In the genomic region with DNA sequence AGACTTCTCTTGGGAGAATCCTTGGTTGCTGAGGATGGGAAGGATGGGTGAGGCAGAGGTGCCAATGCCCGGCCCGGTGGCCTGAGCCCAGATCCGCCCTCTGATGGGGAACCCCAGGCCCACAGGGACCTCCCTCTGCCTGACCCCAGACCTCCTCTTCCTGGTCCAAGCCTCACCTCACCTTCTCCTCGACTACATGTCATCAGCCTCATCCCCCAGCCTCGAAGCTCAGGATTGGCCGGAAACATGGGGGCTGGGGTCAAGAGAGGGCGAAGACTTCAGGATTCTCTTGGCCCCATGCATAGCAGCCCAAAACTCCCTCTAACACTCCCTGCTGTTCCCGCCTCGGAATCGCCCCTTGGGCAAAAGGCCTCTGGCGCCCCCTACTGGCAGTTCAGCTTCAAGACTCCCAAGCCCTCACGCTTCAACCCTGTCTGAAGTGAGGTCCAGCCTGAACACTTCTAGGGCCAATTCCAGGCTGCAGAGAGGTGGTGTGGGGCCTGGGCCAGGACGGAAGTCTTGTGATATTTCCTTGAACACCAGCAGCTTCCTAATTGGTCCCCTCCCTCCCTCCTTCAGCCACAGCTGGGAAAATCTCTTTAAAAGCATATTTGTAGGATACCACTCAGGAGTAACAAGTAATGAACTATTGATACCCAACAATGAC, we compare ENCODE assay signal across 8 cellular contexts. TPM values are rescaled to one million over a fixed set of nuclear protein-coding genes. Genes with fewer than 3 reads are reported as not detected.
DNase-seq lines count a peak whose midpoint lies in the region; ATAC-seq and TF ChIP-seq lines count a peak whose summit lies in the region.

No MANE protein-coding gene starts in this region.

- no peak overlapping the region for H3K4ac ChIP-seq in neuronal stem cell (ENCODE audit: low read length)

- H3K9me3 ChIP-seq in RWPE2 (ENCODE audit: severe bottlenecking) (no peaks in the 10 kb centered on the region), neuronal stem cell (replicated peaks in 1 of 2; ENCODE audit: control insufficient read depth in 2 of 2, insufficient read depth in 1 of 2, low read depth in 1 of 2, low read length in 2 of 2) (no peaks in the 10 kb centered on the region)

- H3K4me1 Mint-ChIP-seq in activated T-helper 17 cell treated with anti-CD3 and anti-CD28 coated beads, Interleukin-2, amount 50 U/mL, for 72 hours = no peaks in the 10 kb centered on the region

- H3K9ac ChIP-seq in neuronal stem cell (ENCODE audit: low read depth, low read length, poor library complexity) = no peak overlapping the region

- no peak overlapping the region for H4K91ac ChIP-seq in neuronal stem cell (ENCODE audit: low read depth, low read length, poor library complexity)

- H2AFZ ChIP-seq in neuronal stem cell (ENCODE audit: low read length) = peak overlapping the region; percentile 39

- H3K27me3 ChIP-seq in RWPE2 (ENCODE audit: insufficient read depth, poor library complexity, severe bottlenecking) (no peaks in the 10 kb centered on the region), neuronal stem cell (ENCODE audit: control insufficient read depth in 3 of 3, insufficient read depth in 3 of 3, low read depth in 1 of 3, low read length in 3 of 3) (peaks cover 0 to 43% (median 0%) of the 10 kb centered on the region in 3 experiments)

- H3K18ac ChIP-seq in neuronal stem cell (ENCODE audit: low read length) = peak overlapping the region; percentile 66

- H3K36me3 Mint-ChIP-seq in activated T-helper 17 cell treated with anti-CD3 and anti-CD28 coated beads, Interleukin-2, amount 50 U/mL, for 72 hours (ENCODE audit: low read depth) = no peaks in the 10 kb centered on the region

- no peak overlapping the region for H3K4me2 ChIP-seq in neuronal stem cell (ENCODE audit: insufficient read depth, low read length, poor library complexity, severe bottlenecking)

- H3K4me3 Mint-ChIP-seq in activated T-helper 17 cell treated with anti-CD3 and anti-CD28 coated beads, Interleukin-2, amount 50 U/mL, for 72 hours = no peak overlapping the region

- H3K9me3 Mint-ChIP-seq in activated T-helper 17 cell treated with anti-CD3 and anti-CD28 coated beads, Interleukin-2, amount 50 U/mL, for 72 hours = no peaks in the 10 kb centered on the region

- no peak overlapping the region for H3K27ac ChIP-seq in RWPE2 (ENCODE audit: poor library complexity, severe bottlenecking)
- no peak overlapping the region for H3K27ac ChIP-seq in neuronal stem cell (replicated peaks; ENCODE audit: low read length)

- TF ChIP-seq CTCF in GM12801 (IDR thresholded peaks at IDR 0.05; ENCODE audit: extremely low read depth, insufficient read length) (peak; percentile 54), RWPE2 (IDR thresholded peaks at IDR 0.05; ENCODE audit: poor library complexity, severe bottlenecking) (peak; percentile 98)

- H3K23ac ChIP-seq in neuronal stem cell (ENCODE audit: low read depth, low read length, poor library complexity) = no peak overlapping the region

- no CpG with 5 or more reads among the region's 13 CpGs for WGBS in neuronal stem cell (ENCODE audit: extremely low coverage in 2 of 2, insufficient read length in 2 of 2, insufficient replicate concordance in 1 of 2), 2 donors

- H2BK15ac ChIP-seq in neuronal stem cell (ENCODE audit: low read length) = peak overlapping the region; percentile 97

- no peaks in the 10 kb centered on the region for H3K36me3 ChIP-seq in RWPE2 (ENCODE audit: low read depth)
- H3K36me3 ChIP-seq in neuronal stem cell (replicated peaks in 1 of 2; ENCODE audit: control insufficient read depth in 2 of 2, insufficient read depth in 2 of 2, low read length in 2 of 2) = no peaks in the 10 kb centered on the region

- no peak overlapping the region for H2BK5ac ChIP-seq in neuronal stem cell (ENCODE audit: low read length)

- peak overlapping the region; percentile 61 for H2AK5ac ChIP-seq in neuronal stem cell (ENCODE audit: low read depth, low read length)

- no peak overlapping the region for H3K14ac ChIP-seq in neuronal stem cell (ENCODE audit: low read length)

- H4K8ac ChIP-seq in neuronal stem cell (ENCODE audit: low read depth, low read length) = peak overlapping the region; percentile 94

- peak overlapping the region; percentile 80 for H3K27ac Mint-ChIP-seq in activated T-helper 17 cell treated with anti-CD3 and anti-CD28 coated beads, Interleukin-2, amount 50 U/mL, for 72 hours

- H2BK120ac ChIP-seq in neuronal stem cell (ENCODE audit: low read depth, low read length) = peak overlapping the region; percentile 11

- no peak overlapping the region for H3K4me3 ChIP-seq in RWPE2 (ENCODE audit: severe bottlenecking)
- no peak overlapping the region for H3K4me3 ChIP-seq in neuronal stem cell (ENCODE audit: low read length in 2 of 2)

- peak; percentile 80 for DNase-seq in M059J (ENCODE audit: low read depth)
- no peak for DNase-seq in RWPE2 (ENCODE audit: low spot score)
- DNase-seq in fibroblast of peridontal ligament (ENCODE audit: extremely low read depth) = peak; percentile 84
- peak; percentile 83 for DNase-seq in neuronal stem cell (ENCODE audit: low spot score)
- DNase-seq in stromal cell of bone marrow (ENCODE audit: low read depth) = peak; percentile 63

- H3K4me1 ChIP-seq in RWPE2 (ENCODE audit: insufficient read depth, poor library complexity, severe bottlenecking) (peaks cover 13% of the 10 kb centered on the region), neuronal stem cell (ENCODE audit: control insufficient read depth in 2 of 2, insufficient read depth in 1 of 2, low read depth in 1 of 2, low read length in 2 of 2) (peaks cover 0 to 7% of the 10 kb centered on the region in 2 donors)

- H2BK12ac ChIP-seq in neuronal stem cell (ENCODE audit: low read length) = peak overlapping the region; percentile 14

- ATAC-seq in RWPE2 (ENCODE audit: low read depth) = peak; percentile 91
- peak; percentile 98 for ATAC-seq in activated T-helper 17 cell treated with anti-CD3 and anti-CD28 coated beads, Interleukin-2, amount 50 U/mL, for 72 hours (replicated peaks)
- no peak for ATAC-seq in GM21825 (IDR thresholded peaks at IDR 0.05; ENCODE audit: unreplicated experiment)

- no peaks in the 10 kb centered on the region for H3K79me1 ChIP-seq in neuronal stem cell (ENCODE audit: low read depth, low read length)

- H3K27me3 Mint-ChIP-seq in activated T-helper 17 cell treated with anti-CD3 and anti-CD28 coated beads, Interleukin-2, amount 50 U/mL, for 72 hours = peaks cover 10% of the 10 kb centered on the region

RNA-seq across cellular contexts. Expression of a gene that starts 47.2 kb away (rescaled TPM):
- total RNA-seq in M059J (2014; rRNA removed; shearing (Covaris generic)) = 0.91 and 3.3 TPM in 2 replicates
- 10 to 100 TPM; 54.5 to 55.5 TPM for total RNA-seq in activated T-helper 17 cell treated with anti-CD3 and anti-CD28 coated beads, Interleukin-2, amount 50 U/mL, for 72 hours
- 1.5 TPM for polyA plus RNA-seq in neuronal stem cell (2013, experiment 1 of 2)
- 1.4 TPM for polyA plus RNA-seq in neuronal stem cell (2013, experiment 2 of 2)

Comparison
In these comparisons a context has a peak if more than half of its experiments do, and no peak if none do; other contexts are left out.
1. RNA of a gene that starts 47.2 kb away (total RNA-seq): 54.5 to 55.5 TPM in activated T-helper 17 cell treated with anti-CD3 and anti-CD28 coated beads, Interleukin-2, amount 50 U/mL, for 72 hours; 0.91 to 3.3 TPM in M059J; every median in the first group is over 10 times any median in the second.